Comparison of ENCODE assay signal across 7 cellular contexts in the genomic region with DNA sequence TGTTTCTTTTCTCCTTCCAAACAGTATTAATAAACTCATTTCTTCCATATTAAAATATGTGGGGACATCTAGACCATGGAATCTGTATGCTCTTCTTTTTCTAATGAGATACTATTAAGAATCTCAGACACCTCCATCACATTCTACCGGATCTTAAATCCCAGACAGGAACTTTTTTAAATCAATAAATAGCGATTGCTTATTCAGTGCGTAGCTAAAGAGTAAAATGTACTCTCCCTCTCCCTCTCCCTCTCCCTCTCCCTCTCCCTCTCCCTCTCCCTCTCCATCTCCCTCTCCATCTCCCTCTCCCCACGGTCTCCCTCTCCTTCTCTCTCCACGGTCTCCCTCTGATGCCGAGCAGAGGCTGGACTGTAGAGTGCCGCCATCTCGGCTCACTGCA.
"Had no signal": no experiment of that assay in that cellular context is flagged by ENCODE, and none has a peak within 500 bp of the region (broad histone marks: within the 10 kb centered on the region; RNA-seq: fewer than 3 reads in every experiment).

No MANE protein-coding gene starts in this region.

- H3K9ac ChIP-seq: KMS-11 had no signal

- H3K27ac ChIP-seq: HL-60, KMS-11 had no signal

- FAIRE-seq: HTR-8/SVneo had no signal

- H3K9me3 Mint-ChIP-seq: IgD-negative memory B cell had no signal

- H3K4me2 ChIP-seq: KMS-11 had no signal

- DNase-seq: IMR-90, KBM-7, KG1 had no signal

- H3K4me1 Mint-ChIP-seq: IgD-negative memory B cell had no signal

- H3K27ac Mint-ChIP-seq: IgD-negative memory B cell had no signal
